Comparison of ENCODE assay signal across 8 cellular contexts in genomic region chr2:172086349-172087190, GRCh38. TPM values are rescaled to one million over a fixed set of nuclear protein-coding genes. Genes with fewer than 3 reads are reported as not detected.
DNase-seq lines count a peak whose midpoint lies in the region; ATAC-seq and TF ChIP-seq lines count a peak whose summit lies in the region.

No MANE protein-coding gene starts in this region.

- DNase-seq in DND-41: no peak
- peak; percentile 77 for DNase-seq in HuH-7.5 (ENCODE audit: low spot score)
- DNase-seq in activated CD4-positive, alpha-beta T cell treated with anti-CD3 and anti-CD28 coated beads, Interleukin-2, amount 50 U/mL, for 4 hours: peak; percentile 49
- peak; percentile 51 for DNase-seq in fibroblast of peridontal ligament (ENCODE audit: extremely low read depth)
- DNase-seq in spleen: peak; percentile 84
- DNase-seq in HK-2 (ENCODE audit: unreplicated experiment): no peak
- DNase-seq in DMS153 (lab: John Stamatoyannopoulos, UW): no peak
- DNase-seq in hypothalamus (lab: John Stamatoyannopoulos, UW): no peak

- no peaks in the 10 kb centered on the region for H4K20me1 ChIP-seq in DND-41 (ENCODE audit: insufficient read depth, low read length)

- H3K9me3 ChIP-seq in DND-41 (ENCODE audit: insufficient read depth, low read length, severe bottlenecking): no peaks in the 10 kb centered on the region
- H3K9me3 ChIP-seq in spleen: peaks cover 0 to 24% (median 0%) of the 10 kb centered on the region in 8 donors

- ATAC-seq in DND-41 (ENCODE audit: insufficient read depth, low read depth): no peak

- H3K4me1 ChIP-seq in DND-41 (ENCODE audit: insufficient read depth, low read length) (peaks cover 20% of the 10 kb centered on the region), spleen (peaks cover 18 to 76% (median 50%) of the 10 kb centered on the region in 6 donors)

- H3K27me3 ChIP-seq in DND-41 (ENCODE audit: insufficient read depth, low read length, poor library complexity) (no peaks in the 10 kb centered on the region), spleen (replicated peaks in 1 of 7) (peaks cover 49 to 100% (median 100%) of the 10 kb centered on the region in 7 donors)

- peaks cover 8% of the 10 kb centered on the region for H3K36me3 ChIP-seq in DND-41 (ENCODE audit: insufficient read depth, low read length)
- no peaks in the 10 kb centered on the region for H3K36me3 ChIP-seq in spleen

- H3K79me2 ChIP-seq in DND-41 (ENCODE audit: insufficient read depth, low read length): no peaks in the 10 kb centered on the region

- H3K27ac ChIP-seq in DND-41 (ENCODE audit: low read length): no peak overlapping the region
- no peak overlapping the region for H3K27ac ChIP-seq in spleen

- H3K9ac ChIP-seq in DND-41 (ENCODE audit: low read depth, low read length): no peak overlapping the region

- intact Hi-C loops in spleen (cut with DNase I; ENCODE audit: low total_unique reads): no loop called here

- TF ChIP-seq POLR2A in spleen (IDR thresholded peaks at IDR 0.05): no peak

- no peak overlapping the region for H2AFZ ChIP-seq in DND-41 (ENCODE audit: low read depth, low read length)

- TF ChIP-seq CTCF in DND-41 (IDR thresholded peaks at IDR 0.05; ENCODE audit: borderline replicate concordance, extremely low read depth, low read length, poor library complexity, severe bottlenecking) (no peak), spleen (IDR thresholded peaks at IDR 0.05 in 8 of 11, conservative IDR thresholded peaks at IDR 0.05 in 3 of 11) (peak in 2 of 11 experiments; percentile 6 to 35)

- WGBS in spleen, 5 donors: 3 to 9% (median 5%) methylated on average over 48 to 49 of the region's 49 CpGs

- H3K4me2 ChIP-seq in DND-41 (ENCODE audit: insufficient read depth, low read length): 0 out of 2 replicates have a peak overlapping the region, but pooled peaks have one; percentile 98

- H3K4me3 ChIP-seq in DND-41 (ENCODE audit: low read depth in 1 of 2, low read length in 2 of 2): no peak overlapping the region
- H3K4me3 ChIP-seq in spleen: peak overlapping the region in 5 of 8 donors; percentile 47 to 69 (median 52)

RNA-seq across cellular contexts. Expression of gene DLX1, which starts 1.3 kb away (rescaled TPM):
- total RNA-seq in spleen: not detected
- polyA plus RNA-seq in spleen: under 1 TPM in 1 of 3 donors, not detected in 2; 0.16 TPM

RNA-seq across cellular contexts. Expression of gene DLX2, which starts 16.1 kb away (rescaled TPM):
- total RNA-seq in spleen: not detected
- under 1 TPM in 1 of 3 donors, not detected in 2; 0.06 TPM for polyA plus RNA-seq in spleen

Comparison
In these comparisons a context has a peak if more than half of its experiments do, and no peak if none do; other contexts are left out.
1. DNase-seq: peak in HuH-7.5 (single experiment), activated CD4-positive, alpha-beta T cell treated with anti-CD3 and anti-CD28 coated beads, Interleukin-2, amount 50 U/mL, for 4 hours (2 of 2), fibroblast of peridontal ligament (single experiment) and spleen (single experiment); none in DND-41 (single experiment), HK-2 (single experiment), DMS153 (single experiment) and hypothalamus (0 of 51).
2. H3K4me3 ChIP-seq: peak in spleen (5 of 8); none in DND-41 (0 of 2).